In genomic region chr10:79239275-79239779, GRCh38 we compare ENCODE assay signal across 9 cellular contexts.
DNase-seq lines count a peak whose midpoint lies in the region; ATAC-seq lines count a peak whose summit lies in the region.
"Had no signal": no experiment of that assay in that cellular context is flagged by ENCODE, and none has a peak within 500 bp of the region (broad histone marks: within the 10 kb centered on the region; RNA-seq: fewer than 3 reads in every experiment).

No MANE protein-coding gene starts in this region.

- H3K27me3 ChIP-seq in HUES48 (ENCODE audit: control insufficient read depth, insufficient read depth, low read length) = peaks cover 78% of the 10 kb centered on the region
- H3K27me3 ChIP-seq: ascending aorta had no signal

- 0 out of 2 replicates have a peak overlapping the region, but pooled peaks have one; percentile 28 for H3K4me3 ChIP-seq in HUES48 (ENCODE audit: low read depth, low read length)
- H3K4me3 ChIP-seq: ascending aorta had no signal

- no peak overlapping the region for H3K9ac ChIP-seq in HUES48 (ENCODE audit: low read depth, low read length)

- CTCF ChIA-PET in activated CD8-positive, alpha-beta memory T cell treated with anti-CD3 and anti-CD28 coated beads, Interleukin-2, amount 10 ng/mL, durations not matched to agents 7 days and 5 days (lab: Charles Lee) = interaction anchor here (1.1 kb wide), 1 partner anchor 44 kb away, joined by 4 read pairs; no protein-coding TSS in a partner anchor

- no peaks in the 10 kb centered on the region for H3K9me3 Mint-ChIP-seq in activated CD8-positive, alpha-beta memory T cell treated with anti-CD3 and anti-CD28 coated beads, Interleukin-2, amount 10 ng/mL, durations not matched to agents 7 days and 5 days (ENCODE audit: low read depth)

- no peaks in the 10 kb centered on the region for H3K9me3 ChIP-seq in HUES48 (ENCODE audit: control insufficient read depth, insufficient read depth, low read length)
- H3K9me3 ChIP-seq: ascending aorta had no signal

- no peak overlapping the region for H3K4me3 Mint-ChIP-seq in activated CD8-positive, alpha-beta memory T cell treated with anti-CD3 and anti-CD28 coated beads, Interleukin-2, amount 10 ng/mL, durations not matched to agents 7 days and 5 days

- peak; percentile 62 for DNase-seq in astrocyte of the hippocampus (ENCODE audit: low read depth, low spot score)
- DNase-seq in iris pigment epithelial cell (ENCODE audit: low read depth) = peak; percentile 28
- DNase-seq in stimulated activated CD8-positive, alpha-beta memory T cell treated with anti-CD3 and anti-CD28 coated beads, Interleukin-4, amount 100 ng/mL, for 48 hours = peak; percentile 37
- no peak for DNase-seq in HuH-7.5 (ENCODE audit: low spot score)
- DNase-seq in SHP77 (lab: John Stamatoyannopoulos, UW) = no peak
- no peak for DNase-seq in activated CD8-positive, alpha-beta memory T cell treated with anti-CD3 and anti-CD28 coated beads, Interleukin-2, amount 10 ng/mL, durations not matched to agents 7 days and 5 days
- DNase-seq: NCI-H524 had no signal

- no peaks in the 10 kb centered on the region for H3K36me3 ChIP-seq in HUES48 (ENCODE audit: control insufficient read depth, insufficient read depth, low read length)
- H3K36me3 ChIP-seq: ascending aorta had no signal

- peak overlapping the region; percentile 95 for H3K27ac ChIP-seq in HUES48 (ENCODE audit: low read depth, low read length)
- H3K27ac ChIP-seq: ascending aorta had no signal

- no peak overlapping the region for H3K27ac Mint-ChIP-seq in activated CD8-positive, alpha-beta memory T cell treated with anti-CD3 and anti-CD28 coated beads, Interleukin-2, amount 10 ng/mL, durations not matched to agents 7 days and 5 days

- no peak for ATAC-seq in activated CD8-positive, alpha-beta memory T cell treated with anti-CD3 and anti-CD28 coated beads, Interleukin-2, amount 10 ng/mL, durations not matched to agents 7 days and 5 days

- H3K4me1 Mint-ChIP-seq in activated CD8-positive, alpha-beta memory T cell treated with anti-CD3 and anti-CD28 coated beads, Interleukin-2, amount 10 ng/mL, durations not matched to agents 7 days and 5 days = peaks cover 33% of the 10 kb centered on the region

- H3K27me3 Mint-ChIP-seq in activated CD8-positive, alpha-beta memory T cell treated with anti-CD3 and anti-CD28 coated beads, Interleukin-2, amount 10 ng/mL, durations not matched to agents 7 days and 5 days = no peaks in the 10 kb centered on the region

- peaks cover 62% of the 10 kb centered on the region for H3K4me1 ChIP-seq in HUES48 (ENCODE audit: control insufficient read depth, insufficient read depth, low read length)

- H3K36me3 Mint-ChIP-seq in activated CD8-positive, alpha-beta memory T cell treated with anti-CD3 and anti-CD28 coated beads, Interleukin-2, amount 10 ng/mL, durations not matched to agents 7 days and 5 days = peaks cover 4% of the 10 kb centered on the region

Comparison
In these comparisons a context has a peak if more than half of its experiments do, and no peak if none do; other contexts are left out.
1. DNase-seq: peak in astrocyte of the hippocampus (single experiment), iris pigment epithelial cell (single experiment) and stimulated activated CD8-positive, alpha-beta memory T cell treated with anti-CD3 and anti-CD28 coated beads, Interleukin-4, amount 100 ng/mL, for 48 hours (single experiment); none in HuH-7.5 (single experiment), SHP77 (0 of 2) and activated CD8-positive, alpha-beta memory T cell treated with anti-CD3 and anti-CD28 coated beads, Interleukin-2, amount 10 ng/mL, durations not matched to agents 7 days and 5 days (single experiment).